In genomic region chr13:80118099-80118498, GRCh38 we compare ENCODE assay signal across 8 cellular contexts.
"Had no signal": no experiment of that assay in that cellular context is flagged by ENCODE, and none has a peak within 500 bp of the region (broad histone marks: within the 10 kb centered on the region; RNA-seq: fewer than 3 reads in every experiment).

No MANE protein-coding gene starts in this region.

- H3K4me3 Mint-ChIP-seq: IgD-negative memory B cell had no signal

- H3K36me3 Mint-ChIP-seq: IgD-negative memory B cell had no signal

- H3K27ac Mint-ChIP-seq: IgD-negative memory B cell had no signal

- DNase-seq: IMR-90, KBM-7, KG1 had no signal

- H3K27ac ChIP-seq: HL-60 had no signal

- H3K9me3 Mint-ChIP-seq: IgD-negative memory B cell had no signal

- H3K4me3 ChIP-seq: K562 had no signal

- FAIRE-seq: HepG2, HTR-8/SVneo, K562 had no signal

- H3K4me1 Mint-ChIP-seq: IgD-negative memory B cell had no signal

- ATAC-seq: HepG2, K562 had no signal
